8 cellular contexts compared by ENCODE assay signal in genomic region chr2:25558262-25558661, GRCh38.
A peak's percentile ranks its signal among the peaks of the same experiment; 100 is the strongest.
DNase-seq lines count a peak whose midpoint lies in the region; ATAC-seq and TF ChIP-seq lines count a peak whose summit lies in the region.

No MANE protein-coding gene starts in this region.

- H3K4me1 ChIP-seq in Loucy (ENCODE audit: insufficient read depth, low read length, poor library complexity, severe bottlenecking) (peaks cover 31% of the 10 kb centered on the region), left lung (peaks cover 0 to 22% of the 10 kb centered on the region in 2 donors), stomach (peaks cover 0 to 23% (median 5%) of the 10 kb centered on the region in 4 donors), breast epithelium (no peaks in the 10 kb centered on the region), ascending aorta (no peaks in the 10 kb centered on the region)

- H3K27ac ChIP-seq in left lung, result peak overlapping the region in 1 of 2 donors; percentile 70
- peak overlapping the region in 2 of 5 donors; percentile 8 to 16 for H3K27ac ChIP-seq in stomach
- H3K27ac ChIP-seq in breast epithelium, result no peak overlapping the region
- no peak overlapping the region for H3K27ac ChIP-seq in ascending aorta

- peak overlapping the region; percentile 55 for H3K9ac ChIP-seq in Loucy (ENCODE audit: low read depth, low read length, poor library complexity, severe bottlenecking)

- ATAC-seq in GM21619 (IDR thresholded peaks at IDR 0.05; ENCODE audit: unreplicated experiment) (peak; percentile 79), left lung (peak; percentile 66)
- peak; percentile 86 to 90 for ATAC-seq in activated T-cell treated with anti-CD3 and anti-CD28 coated beads, Interleukin-2, amount 50 U/mL, for 72 hours (replicated peaks in 1 of 2)

- TF ChIP-seq POLR2A in stomach (IDR thresholded peaks at IDR 0.05) (no peak), breast epithelium (IDR thresholded peaks at IDR 0.05) (no peak)

- H3K9me3 ChIP-seq in Loucy (ENCODE audit: insufficient read depth, low read depth, low read length) (no peaks in the 10 kb centered on the region), left lung (no peaks in the 10 kb centered on the region), stomach (no peaks in the 10 kb centered on the region), breast epithelium (no peaks in the 10 kb centered on the region), ascending aorta (no peaks in the 10 kb centered on the region)

- no peaks in the 10 kb centered on the region for H4K20me1 ChIP-seq in Loucy (ENCODE audit: insufficient read depth, low read length, poor library complexity, severe bottlenecking)

- peak overlapping the region; percentile 71 for H3K4me2 ChIP-seq in Loucy (ENCODE audit: low read depth, low read length, poor library complexity, severe bottlenecking)

- H3K36me3 ChIP-seq in Loucy (ENCODE audit: insufficient read depth, low read length), result no peaks in the 10 kb centered on the region
- H3K36me3 ChIP-seq in left lung, result no peaks in the 10 kb centered on the region
- no peaks in the 10 kb centered on the region for H3K36me3 ChIP-seq in stomach
- no peaks in the 10 kb centered on the region for H3K36me3 ChIP-seq in breast epithelium
- H3K36me3 ChIP-seq in ascending aorta, result no peaks in the 10 kb centered on the region

- H3K36me3 Mint-ChIP-seq in activated T-cell treated with anti-CD3 and anti-CD28 coated beads, Interleukin-2, amount 50 U/mL, for 72 hours (ENCODE audit: insufficient read depth in 2 of 2), result peaks cover 4 to 9% of the 10 kb centered on the region in 2 donors

- intact Hi-C loops in left lung (cut with DNase I), result no loop called here
- intact Hi-C loops in stomach (cut with DNase I; ENCODE audit: low total_unique reads), result no loop called here
- intact Hi-C loops in breast epithelium (cut with DNase I; ENCODE audit: low total_unique reads), result no loop called here
- intact Hi-C loops in ascending aorta (cut with DNase I), result no loop called here

- TF ChIP-seq EP300 in stomach (IDR thresholded peaks at IDR 0.05), result no peak

- DNase-seq in GF-D8 (lab: John Stamatoyannopoulos, UW) (peak; percentile 87), left lung (no peak), stomach (no peak), breast epithelium (ENCODE audit: low spot score in 2 of 2) (no peak), ascending aorta (ENCODE audit: low spot score in 2 of 2) (no peak)
- peak; percentile 58 to 61 for DNase-seq in activated T-cell treated with anti-CD3 and anti-CD28 coated beads, Interleukin-2, amount 50 U/mL, for 72 hours

- TF ChIP-seq CTCF in Loucy (conservative IDR thresholded peaks at IDR 0.05; ENCODE audit: low read length), result no peak
- TF ChIP-seq CTCF in left lung (IDR thresholded peaks at IDR 0.05), result no peak
- no peak for TF ChIP-seq CTCF in stomach (IDR thresholded peaks at IDR 0.05)
- TF ChIP-seq CTCF in breast epithelium (IDR thresholded peaks at IDR 0.05), result no peak
- TF ChIP-seq CTCF in ascending aorta (IDR thresholded peaks at IDR 0.05), result no peak

- H3K27me3 ChIP-seq in Loucy (ENCODE audit: insufficient read depth, low read length, poor library complexity, severe bottlenecking) (no peaks in the 10 kb centered on the region), left lung (no peaks in the 10 kb centered on the region), stomach (no peaks in the 10 kb centered on the region), breast epithelium (no peaks in the 10 kb centered on the region), ascending aorta (no peaks in the 10 kb centered on the region)

- peak overlapping the region; percentile 52 to 66 for H3K4me3 Mint-ChIP-seq in activated T-cell treated with anti-CD3 and anti-CD28 coated beads, Interleukin-2, amount 50 U/mL, for 72 hours

- peak overlapping the region; percentile 50 for H3K4me3 ChIP-seq in Loucy (ENCODE audit: low read length, poor library complexity, severe bottlenecking)
- H3K4me3 ChIP-seq in left lung, result no peak overlapping the region
- H3K4me3 ChIP-seq in stomach, result no peak overlapping the region
- H3K4me3 ChIP-seq in breast epithelium, result no peak overlapping the region
- no peak overlapping the region for H3K4me3 ChIP-seq in ascending aorta

- H3K9me3 Mint-ChIP-seq in activated T-cell treated with anti-CD3 and anti-CD28 coated beads, Interleukin-2, amount 50 U/mL, for 72 hours, result peaks cover 6 to 7% of the 10 kb centered on the region in 2 donors

- H3F3A ChIP-seq in Loucy (ENCODE audit: low read depth), result peaks cover 4% of the 10 kb centered on the region

- no peaks in the 10 kb centered on the region for H3K27me3 Mint-ChIP-seq in activated T-cell treated with anti-CD3 and anti-CD28 coated beads, Interleukin-2, amount 50 U/mL, for 72 hours (ENCODE audit: low read depth)

- 63 to 76% (median 68%) methylated on average over 2 of the region's 2 CpGs for WGBS in stomach, 5 donors

- H2AFZ ChIP-seq in Loucy (ENCODE audit: low read length), result peak overlapping the region; percentile 53; the same call in 1 of the 2 replicates

- no peaks in the 10 kb centered on the region for H3K9me2 ChIP-seq in Loucy (replicated peaks; ENCODE audit: low read depth, low read length)

- peaks cover 65% of the 10 kb centered on the region for H3K4me1 Mint-ChIP-seq in activated T-cell treated with anti-CD3 and anti-CD28 coated beads, Interleukin-2, amount 50 U/mL, for 72 hours (ENCODE audit: low read depth)

- H3K79me2 ChIP-seq in Loucy (ENCODE audit: insufficient read depth, low read length), result no peaks in the 10 kb centered on the region

- H3K27ac Mint-ChIP-seq in activated T-cell treated with anti-CD3 and anti-CD28 coated beads, Interleukin-2, amount 50 U/mL, for 72 hours, result peak overlapping the region; percentile 33

Comparison
In these comparisons a context has a peak if more than half of its experiments do, and no peak if none do; other contexts are left out.
1. DNase-seq: peak in GF-D8 (single experiment) and activated T-cell treated with anti-CD3 and anti-CD28 coated beads, Interleukin-2, amount 50 U/mL, for 72 hours (2 of 2); none in left lung (0 of 2), stomach (single experiment), breast epithelium (0 of 2) and ascending aorta (0 of 2).
2. Peak in every context shown above with its lines, with median percentiles within 50 percentile points of each other: ATAC-seq.